1 cellular context compared by ENCODE assay signal in the genomic region with DNA sequence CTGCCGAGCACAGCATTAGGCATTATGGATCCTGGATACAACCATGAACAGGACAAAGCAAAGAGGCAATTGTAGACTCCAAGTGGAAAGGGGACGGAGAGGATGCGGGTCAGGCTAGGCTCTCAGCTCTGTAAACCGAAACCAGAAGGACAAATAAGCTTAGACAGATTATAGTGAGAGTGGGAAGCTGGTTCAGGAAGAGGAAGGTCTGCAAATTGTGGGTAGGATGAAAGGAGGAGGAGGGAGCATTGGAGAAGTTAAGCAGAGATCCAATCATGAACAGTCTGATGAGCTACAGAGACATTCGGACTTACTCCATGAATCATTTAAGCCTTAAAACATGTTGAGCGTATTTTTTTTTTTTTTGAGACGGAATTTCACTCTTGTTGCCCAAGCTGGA.
TF ChIP-seq lines count a peak whose summit lies in the region.

No MANE protein-coding gene starts in this region.

TF ChIP-seq in SK-N-SH, 30 proteins besides CTCF, POLR2A, EP300 and RAD21 (continued from another document):
- TF ChIP-seq, protein P1, sequence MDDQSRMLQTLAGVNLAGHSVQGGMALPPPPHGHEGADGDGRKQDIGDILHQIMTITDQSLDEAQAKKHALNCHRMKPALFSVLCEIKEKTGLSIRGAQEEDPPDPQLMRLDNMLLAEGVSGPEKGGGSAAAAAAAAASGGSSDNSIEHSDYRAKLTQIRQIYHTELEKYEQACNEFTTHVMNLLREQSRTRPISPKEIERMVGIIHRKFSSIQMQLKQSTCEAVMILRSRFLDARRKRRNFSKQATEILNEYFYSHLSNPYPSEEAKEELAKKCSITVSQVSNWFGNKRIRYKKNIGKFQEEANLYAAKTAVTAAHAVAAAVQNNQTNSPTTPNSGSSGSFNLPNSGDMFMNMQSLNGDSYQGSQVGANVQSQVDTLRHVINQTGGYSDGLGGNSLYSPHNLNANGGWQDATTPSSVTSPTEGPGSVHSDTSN (IDR thresholded peaks at IDR 0.05) = no peak
- TF ChIP-seq TEAD4 (IDR thresholded peaks at IDR 0.05; ENCODE audit: borderline replicate concordance, insufficient read depth) = no peak
- TF ChIP-seq, protein P2, sequence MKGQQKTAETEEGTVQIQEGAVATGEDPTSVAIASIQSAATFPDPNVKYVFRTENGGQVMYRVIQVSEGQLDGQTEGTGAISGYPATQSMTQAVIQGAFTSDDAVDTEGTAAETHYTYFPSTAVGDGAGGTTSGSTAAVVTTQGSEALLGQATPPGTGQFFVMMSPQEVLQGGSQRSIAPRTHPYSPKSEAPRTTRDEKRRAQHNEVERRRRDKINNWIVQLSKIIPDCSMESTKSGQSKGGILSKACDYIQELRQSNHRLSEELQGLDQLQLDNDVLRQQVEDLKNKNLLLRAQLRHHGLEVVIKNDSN (IDR thresholded peaks at IDR 0.05; ENCODE audit: borderline replicate concordance, low read depth) = no peak
- TF ChIP-seq TCF12 (IDR thresholded peaks at IDR 0.05) = no peak
- no peak for TF ChIP-seq SMC3 (IDR thresholded peaks at IDR 0.05; ENCODE audit: low read depth, low read length)
- TF ChIP-seq, protein P3, sequence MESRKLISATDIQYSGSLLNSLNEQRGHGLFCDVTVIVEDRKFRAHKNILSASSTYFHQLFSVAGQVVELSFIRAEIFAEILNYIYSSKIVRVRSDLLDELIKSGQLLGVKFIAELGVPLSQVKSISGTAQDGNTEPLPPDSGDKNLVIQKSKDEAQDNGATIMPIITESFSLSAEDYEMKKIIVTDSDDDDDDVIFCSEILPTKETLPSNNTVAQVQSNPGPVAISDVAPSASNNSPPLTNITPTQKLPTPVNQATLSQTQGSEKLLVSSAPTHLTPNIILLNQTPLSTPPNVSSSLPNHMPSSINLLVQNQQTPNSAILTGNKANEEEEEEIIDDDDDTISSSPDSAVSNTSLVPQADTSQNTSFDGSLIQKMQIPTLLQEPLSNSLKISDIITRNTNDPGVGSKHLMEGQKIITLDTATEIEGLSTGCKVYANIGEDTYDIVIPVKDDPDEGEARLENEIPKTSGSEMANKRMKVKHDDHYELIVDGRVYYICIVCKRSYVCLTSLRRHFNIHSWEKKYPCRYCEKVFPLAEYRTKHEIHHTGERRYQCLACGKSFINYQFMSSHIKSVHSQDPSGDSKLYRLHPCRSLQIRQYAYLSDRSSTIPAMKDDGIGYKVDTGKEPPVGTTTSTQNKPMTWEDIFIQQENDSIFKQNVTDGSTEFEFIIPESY (IDR thresholded peaks at IDR 0.05; ENCODE audit: borderline replicate concordance, low read depth) = no peak
- no peak for TF ChIP-seq POLR2AphosphoS5 (IDR thresholded peaks at IDR 0.05; ENCODE audit: low read depth, low read length)
- no peak for TF ChIP-seq EZH2phosphoT487 (IDR thresholded peaks at IDR 0.05; ENCODE audit: borderline replicate concordance, low read depth)
- no peak for TF ChIP-seq NRF1 (IDR thresholded peaks at IDR 0.05; ENCODE audit: low read depth, low read length)
- no peak for TF ChIP-seq SIN3A (IDR thresholded peaks at IDR 0.05; ENCODE audit: borderline replicate concordance, low read depth, low read length)
- no peak for TF ChIP-seq MXI1 (IDR thresholded peaks at IDR 0.05; ENCODE audit: low read depth, low read length)
- TF ChIP-seq ELF1 (IDR thresholded peaks at IDR 0.05) = no peak
- no peak for TF ChIP-seq MEF2A (IDR thresholded peaks at IDR 0.05; ENCODE audit: borderline replicate concordance, low read depth)
TF ChIP-seq in SK-N-SH: peak in this region for 0.
